11 cellular contexts compared by ENCODE assay signal in genomic region chr10:71241899-71242620, GRCh38. TPM values are rescaled to one million over a fixed set of nuclear protein-coding genes. Genes with fewer than 3 reads are reported as not detected.
DNase-seq lines count a peak whose midpoint lies in the region; ATAC-seq and TF ChIP-seq lines count a peak whose summit lies in the region.
"Had no signal": no experiment of that assay in that cellular context is flagged by ENCODE, and none has a peak within 500 bp of the region (broad histone marks: within the 10 kb centered on the region; RNA-seq: fewer than 3 reads in every experiment).

No MANE protein-coding gene starts in this region.

- no peak overlapping the region for H3K4me3 Mint-ChIP-seq in neural crest cell
- H3K4me3 Mint-ChIP-seq: immature natural killer cell had no signal

- peaks cover 45% of the 10 kb centered on the region for H3K4me1 Mint-ChIP-seq in neural crest cell
- H3K4me1 Mint-ChIP-seq: immature natural killer cell had no signal

- H3K27me3 Mint-ChIP-seq in neural crest cell (ENCODE audit: low read depth) = no peaks in the 10 kb centered on the region

- H3K36me3 Mint-ChIP-seq in neural crest cell (ENCODE audit: low read depth) = no peaks in the 10 kb centered on the region
- H3K36me3 Mint-ChIP-seq: immature natural killer cell had no signal

- no peaks in the 10 kb centered on the region for H3K9me3 Mint-ChIP-seq in neural crest cell
- H3K9me3 Mint-ChIP-seq: immature natural killer cell had no signal

- no peak overlapping the region for H3K4me3 ChIP-seq in NB4 (ENCODE audit: low read depth, low read length)

- TF ChIP-seq CTCF in NB4 (IDR thresholded peaks at IDR 0.05; ENCODE audit: low read depth, low read length) (no peak), neural crest cell (conservative IDR thresholded peaks at IDR 0.05) (no peak)

- DNase-seq in AG08395 (ENCODE audit: low spot score) (peak; percentile 75), NB4 (ENCODE audit: low read depth) (peak; percentile 35), fibroblast of gingiva (ENCODE audit: low read depth) (peak; percentile 14), neural crest cell (ENCODE audit: low read depth, low spot score) (no peak), foreskin melanocyte (no peak), NCI-H2029 (lab: John Stamatoyannopoulos, UW) (no peak)
- DNase-seq: immature natural killer cell; stimulated activated naive CD8-positive, alpha-beta T cell treated with anti-CD3 and anti-CD28 coated beads, Interleukin-15, Interleukin-2, amounts not matched to agents 100 U/mL and 50 U/mL, for 24 hours; T-helper 2 cell had no signal

- no peak for TF ChIP-seq POLR2A in NB4 (IDR thresholded peaks at IDR 0.05; ENCODE audit: extremely low read depth, insufficient read length)

- H3K27ac Mint-ChIP-seq in neural crest cell (ENCODE audit: unreplicated experiment) = peak overlapping the region; percentile 35
- H3K27ac Mint-ChIP-seq: immature natural killer cell had no signal

- ATAC-seq in HG03139 (IDR thresholded peaks at IDR 0.05; ENCODE audit: unreplicated experiment) (no peak), HG02610 (IDR thresholded peaks at IDR 0.05; ENCODE audit: unreplicated experiment) (no peak)
- ATAC-seq: stimulated activated naive CD8-positive, alpha-beta T cell treated with anti-CD3 and anti-CD28 coated beads, Interleukin-15, Interleukin-2, amounts not matched to agents 100 U/mL and 50 U/mL, for 24 hours had no signal

RNA-seq across cellular contexts. Expression of gene UNC5B, which starts 29.7 kb away (rescaled TPM):
- 1.3 TPM in 2 replicates for total RNA-seq in neural crest cell

Comparison
In these comparisons a context has a peak if more than half of its experiments do, and no peak if none do; other contexts are left out.
1. DNase-seq: peak in AG08395 (single experiment), NB4 (single experiment) and fibroblast of gingiva (single experiment); none in neural crest cell (single experiment), foreskin melanocyte (single experiment) and NCI-H2029 (single experiment).